In the genomic region with DNA sequence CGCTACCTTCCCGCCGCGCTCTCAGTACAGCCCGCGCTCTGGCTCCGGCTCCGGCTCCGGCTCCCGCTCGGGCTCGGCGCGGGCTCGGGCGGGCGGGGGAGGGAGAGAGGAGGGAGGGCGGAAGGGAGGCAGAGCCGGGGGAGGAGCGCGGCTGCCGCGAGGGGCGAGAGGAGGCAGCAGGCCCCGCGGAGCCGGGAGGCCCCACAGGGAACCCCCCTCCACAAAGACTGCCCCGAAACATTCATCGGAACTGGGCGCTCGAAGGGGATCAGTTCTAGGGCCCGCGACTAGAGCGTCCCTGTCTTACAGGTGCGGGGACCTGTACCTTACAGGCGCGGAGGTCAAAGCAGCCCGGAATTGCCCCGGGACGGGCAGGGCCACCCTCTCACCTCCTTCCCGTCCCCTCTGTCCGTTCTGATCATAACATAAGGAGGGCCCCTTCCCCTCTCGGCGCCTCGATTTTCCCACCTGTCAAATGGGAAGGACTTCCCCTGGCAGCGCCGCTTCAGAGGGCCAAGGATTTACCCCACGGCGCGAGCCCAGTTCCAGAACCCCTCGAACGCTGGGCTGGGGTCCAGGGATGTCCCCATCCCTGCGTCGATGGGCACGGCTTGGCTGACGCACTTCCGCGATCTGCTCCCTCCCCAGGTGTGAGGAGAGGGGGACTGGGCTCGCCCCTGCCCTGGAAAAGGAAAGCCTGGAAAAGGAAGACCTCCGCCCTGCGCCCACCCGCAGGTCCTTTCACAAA, we compare ENCODE assay signal across 8 cellular contexts. TPM values are rescaled to one million over a fixed set of nuclear protein-coding genes. Genes with fewer than 3 reads are reported as not detected.
DNase-seq lines count a peak whose midpoint lies in the region; ATAC-seq and TF ChIP-seq lines count a peak whose summit lies in the region.

A gene (minus strand): TSS at position 40 of the 748 bp plus-strand sequence. CDS start 407 bp downstream, outside the sequence.

- no peak within 1 kb of the TSS for H4K91ac ChIP-seq in H9 (ENCODE audit: insufficient read length, low read depth, low read length)

- peak; percentile 59 for ATAC-seq in effector memory CD8-positive, alpha-beta T cell (replicated peaks)
- ATAC-seq in upper lobe of right lung (peak; percentile 51), GM18870 (IDR thresholded peaks at IDR 0.05; ENCODE audit: unreplicated experiment) (no peak), GM21737 (IDR thresholded peaks at IDR 0.05; ENCODE audit: unreplicated experiment) (no peak)

- H2BK12ac ChIP-seq in H9 (ENCODE audit: insufficient read length, low read depth, low read length): no peak within 1 kb of the TSS

- no peak within 1 kb of the TSS for H3K9ac ChIP-seq in H9 (ENCODE audit: extremely low read depth, insufficient read length, low read length)
- no peak within 1 kb of the TSS for H3K9ac ChIP-seq in neural progenitor cell

- no peak within 1 kb of the TSS for H3K56ac ChIP-seq in H9 (ENCODE audit: insufficient read length, low read depth, low read length)

- H3K79me1 ChIP-seq in H9 (ENCODE audit: insufficient read depth, low read depth, low read length, poor library complexity, severe bottlenecking): no peaks in the 10 kb centered on the region

- H3K27me3 ChIP-seq in H9 (ENCODE audit: insufficient read depth, low read length) (peaks cover 62% of the 10 kb centered on the region), neural progenitor cell (peaks cover 100% of the 10 kb centered on the region), upper lobe of right lung (peaks cover 74% of the 10 kb centered on the region)

- H3T11ph ChIP-seq in H9 (ENCODE audit: low read length): no peak within 1 kb of the TSS

- H3K4me3 Mint-ChIP-seq in H9 (peak within 1 kb of the TSS; percentile 51 to 83), neural progenitor cell (peak within 1 kb of the TSS; percentile 44)
- H3K4me3 Mint-ChIP-seq in effector memory CD8-positive, alpha-beta T cell: peak within 1 kb of the TSS; percentile 50 to 59

- H3K4me2 ChIP-seq in H9 (ENCODE audit: insufficient read depth, insufficient read length, low read length): peak within 1 kb of the TSS; percentile 45
- peak within 1 kb of the TSS; percentile 87 for H3K4me2 ChIP-seq in neural progenitor cell

- no peak within 1 kb of the TSS for H2AK5ac ChIP-seq in H9 (ENCODE audit: insufficient read length, low read length)

- H4K20me1 ChIP-seq in H9 (ENCODE audit: control insufficient read depth, insufficient read depth, insufficient read length) (peaks cover 2% of the 10 kb centered on the region), neural progenitor cell (ENCODE audit: low read depth) (peaks cover 89% of the 10 kb centered on the region)

- H3K27me3 Mint-ChIP-seq in H9 (ENCODE audit: low read depth) (peaks cover 84% of the 10 kb centered on the region), neural progenitor cell (ENCODE audit: insufficient read depth, low read depth) (peaks cover 55% of the 10 kb centered on the region)
- peaks cover 46 to 53% of the 10 kb centered on the region in 2 donors for H3K27me3 Mint-ChIP-seq in effector memory CD8-positive, alpha-beta T cell

- H2BK15ac ChIP-seq in H9 (ENCODE audit: low read depth, low read length): no peak within 1 kb of the TSS

- H3K36me3 ChIP-seq in neural progenitor cell: no peaks in the 10 kb centered on the region
- no peaks in the 10 kb centered on the region for H3K36me3 ChIP-seq in upper lobe of right lung

- H3K18ac ChIP-seq in H9 (ENCODE audit: insufficient read length, low read depth, low read length): no peak within 1 kb of the TSS

- no peak within 1 kb of the TSS for H3K23ac ChIP-seq in H9 (ENCODE audit: insufficient read length, low read depth, low read length)

- H4K5ac ChIP-seq in H9 (ENCODE audit: insufficient read length, low read depth, low read length): no peak within 1 kb of the TSS

- H3K27ac Mint-ChIP-seq in H9 (no peak within 1 kb of the TSS), neural progenitor cell (no peak within 1 kb of the TSS)
- no peak within 1 kb of the TSS for H3K27ac Mint-ChIP-seq in effector memory CD8-positive, alpha-beta T cell

- intact Hi-C loops in upper lobe of right lung (cut with DNase I): no loop called here

- no peak within 1 kb of the TSS for H2BK20ac ChIP-seq in H9 (ENCODE audit: low read depth, low read length, poor library complexity, severe bottlenecking)

- H3K9me3 Mint-ChIP-seq in H9 (no peaks in the 10 kb centered on the region; a peak in 2 of 5 replicates), neural progenitor cell (peaks cover 4% of the 10 kb centered on the region)
- no peaks in the 10 kb centered on the region for H3K9me3 Mint-ChIP-seq in effector memory CD8-positive, alpha-beta T cell

- no peak for TF ChIP-seq CTCF in H9 (conservative IDR thresholded peaks at IDR 0.05)
- TF ChIP-seq CTCF in neural progenitor cell (IDR thresholded peaks at IDR 0.05): no peak
- no peak for TF ChIP-seq CTCF in upper lobe of right lung (IDR thresholded peaks at IDR 0.05)

- peak within 1 kb of the TSS; percentile 45 for H3K4me3 ChIP-seq in neural progenitor cell
- peak within 1 kb of the TSS; percentile 29 for H3K4me3 ChIP-seq in upper lobe of right lung

- no peak within 1 kb of the TSS for H3K4ac ChIP-seq in H9 (ENCODE audit: low read depth, low read length)

- H3K36me3 Mint-ChIP-seq in H9 (ENCODE audit: insufficient read depth in 1 of 3, low read depth in 3 of 3) (no peaks in the 10 kb centered on the region; a peak in 2 of 7 replicates), neural progenitor cell (no peaks in the 10 kb centered on the region)
- H3K36me3 Mint-ChIP-seq in effector memory CD8-positive, alpha-beta T cell (ENCODE audit: insufficient read depth): peaks cover 26% of the 10 kb centered on the region

- H2BK5ac ChIP-seq in H9 (ENCODE audit: insufficient read length, low read length): no peak within 1 kb of the TSS

- no peak within 1 kb of the TSS; the same call in 1 of the 2 replicates for H3K14ac ChIP-seq in H9 (ENCODE audit: insufficient read depth, low read length)

- no CpG with 5 or more reads among the region's 62 CpGs for WGBS in H9 (ENCODE audit: extremely low coverage, insufficient read length, low lambda C conversion rate)

- no peaks in the 10 kb centered on the region for H3K79me2 ChIP-seq in H9 (ENCODE audit: insufficient read depth, low read length)
- H3K79me2 ChIP-seq in neural progenitor cell (ENCODE audit: low read depth): no peaks in the 10 kb centered on the region

- no peak within 1 kb of the TSS for H3K27ac ChIP-seq in H9 (ENCODE audit: insufficient read length, low read depth, low read length)
- H3K27ac ChIP-seq in neural progenitor cell: no peak within 1 kb of the TSS
- no peak within 1 kb of the TSS for H3K27ac ChIP-seq in upper lobe of right lung

- peaks cover 14% of the 10 kb centered on the region for H3F3A ChIP-seq in neural progenitor cell (ENCODE audit: low read depth)

- DNase-seq in AG08395 (ENCODE audit: low spot score): peak; percentile 34
- DNase-seq in H9: no peak
- DNase-seq in activated CD4-positive, alpha-beta T cell treated with anti-CD3 and anti-CD28 coated beads, Interleukin-2, amount 50 U/mL, for 48 hours: peak; percentile 56 to 63
- peak; percentile 44 to 55 (median 50) for DNase-seq in effector memory CD8-positive, alpha-beta T cell
- DNase-seq in neural progenitor cell (ENCODE audit: low spot score): peak; percentile 79
- peak; percentile 78 for DNase-seq in upper lobe of right lung

- H3K9me3 ChIP-seq in H9 (ENCODE audit: control insufficient read depth, low read depth, low read length): no peaks in the 10 kb centered on the region
- no peaks in the 10 kb centered on the region for H3K9me3 ChIP-seq in neural progenitor cell (ENCODE audit: low read depth)
- no peaks in the 10 kb centered on the region for H3K9me3 ChIP-seq in upper lobe of right lung

- H2BK120ac ChIP-seq in H9 (ENCODE audit: low read depth, low read length, poor library complexity, severe bottlenecking): no peak within 1 kb of the TSS

- no peak within 1 kb of the TSS for H4K8ac ChIP-seq in H9 (replicated peaks; ENCODE audit: insufficient read length, low read depth, low read length)

- H3K4me1 Mint-ChIP-seq in H9 (peaks cover 7 to 24% of the 10 kb centered on the region in 2 experiments; a peak in 3 of 4 replicates), neural progenitor cell (peaks cover 21% of the 10 kb centered on the region)
- H3K4me1 Mint-ChIP-seq in effector memory CD8-positive, alpha-beta T cell (ENCODE audit: low read depth in 2 of 2): peaks cover 6 to 15% of the 10 kb centered on the region in 2 donors

- H3K4me1 ChIP-seq in H9 (ENCODE audit: insufficient read depth, low read length): peaks cover 2% of the 10 kb centered on the region; the same call in 1 of the 2 replicates
- peaks cover 29% of the 10 kb centered on the region for H3K4me1 ChIP-seq in neural progenitor cell
- peaks cover 32% of the 10 kb centered on the region for H3K4me1 ChIP-seq in upper lobe of right lung

- H3K23me2 ChIP-seq in H9 (ENCODE audit: insufficient read length, low read depth, low read length, poor library complexity, severe bottlenecking): peaks cover 12% of the 10 kb centered on the region

- H2AFZ ChIP-seq in H9 (ENCODE audit: low read length): no peak within 1 kb of the TSS
- H2AFZ ChIP-seq in neural progenitor cell (replicated peaks): no peak within 1 kb of the TSS

RNA-seq across cellular contexts. Expression of the gene that starts here (rescaled TPM):
- total RNA-seq in H9 (2021) (0.72 and 1.4 TPM in 2 replicates), neural progenitor cell (ENCODE audit: low replicate concordance) (not detected in 2 replicates), upper lobe of right lung (not detected)

Comparison
In these comparisons a context has a peak if more than half of its experiments do, and no peak if none do; other contexts are left out.
1. Peak in DNase-seq, H3K4me3 ChIP-seq and H3K4me2 ChIP-seq in neural progenitor cell; RNA of the gene not detected or under 1 TPM.
2. Peak in DNase-seq, ATAC-seq and H3K4me3 ChIP-seq in upper lobe of right lung; RNA of the gene not detected or under 1 TPM.